Comparison of ENCODE assay signal across 8 cellular contexts in genomic region chr15:23038741-23039150, GRCh38. TPM values are rescaled to one million over a fixed set of nuclear protein-coding genes. Genes with fewer than 3 reads are reported as not detected.
DNase-seq lines count a peak whose midpoint lies in the region; ATAC-seq lines count a peak whose summit lies in the region.

No MANE protein-coding gene starts in this region.

- peaks cover 4% of the 10 kb centered on the region for H3K36me3 Mint-ChIP-seq in T-helper 1 cell treated with Interleukin-12 subunit alpha and Interleukin-12 subunit beta and Interleukin-4 antibody, amounts not matched to agents 30 μg/mL and 1 μg/mL, for 36 hours (ENCODE audit: low read depth)
- peaks cover 16% of the 10 kb centered on the region for H3K36me3 Mint-ChIP-seq in activated CD8-positive, alpha-beta T cell treated with anti-CD3 and anti-CD28 coated beads, Interleukin-2, amount 10 ng/mL, durations not matched to agents 7 days and 5 days (ENCODE audit: low read depth)

- intact Hi-C loops in left ventricle myocardium superior (cut with micrococcal nuclease) = no loop called here

- POLR2A ChIA-PET in activated CD8-positive, alpha-beta T cell treated with anti-CD3 and anti-CD28 coated beads, Interleukin-2, amount 10 ng/mL, durations not matched to agents 7 days and 5 days (lab: Charles Lee) = interaction anchor here (0.6 to 1.7 kb wide), 8 partner anchors 9 to 232 kb away, joined by 3 to 13 read pairs (median 4); partner anchors contain the start of gene NIPA2

- H3K9me3 Mint-ChIP-seq in T-helper 1 cell treated with Interleukin-12 subunit alpha and Interleukin-12 subunit beta and Interleukin-4 antibody, amounts not matched to agents 30 μg/mL and 1 μg/mL, for 36 hours = no peaks in the 10 kb centered on the region
- no peaks in the 10 kb centered on the region for H3K9me3 Mint-ChIP-seq in activated CD8-positive, alpha-beta T cell treated with anti-CD3 and anti-CD28 coated beads, Interleukin-2, amount 10 ng/mL, durations not matched to agents 7 days and 5 days (ENCODE audit: insufficient read depth)

- ATAC-seq in GM21737 (IDR thresholded peaks at IDR 0.05; ENCODE audit: unreplicated experiment) = peak; percentile 20
- peak; percentile 0 for ATAC-seq in activated CD8-positive, alpha-beta T cell treated with anti-CD3 and anti-CD28 coated beads, Interleukin-2, amount 10 ng/mL, durations not matched to agents 7 days and 5 days
- peak; percentile 4 for ATAC-seq in left ventricle myocardium superior

- H3K4me3 ChIP-seq in skeletal muscle cell (ENCODE audit: low read depth, low read length) = peak overlapping the region; percentile 71

- peaks cover 6% of the 10 kb centered on the region for H3K4me1 Mint-ChIP-seq in T-helper 1 cell treated with Interleukin-12 subunit alpha and Interleukin-12 subunit beta and Interleukin-4 antibody, amounts not matched to agents 30 μg/mL and 1 μg/mL, for 36 hours (ENCODE audit: low read depth)
- H3K4me1 Mint-ChIP-seq in activated CD8-positive, alpha-beta T cell treated with anti-CD3 and anti-CD28 coated beads, Interleukin-2, amount 10 ng/mL, durations not matched to agents 7 days and 5 days (ENCODE audit: low read depth) = peaks cover 22% of the 10 kb centered on the region

- CTCF ChIA-PET in activated CD8-positive, alpha-beta T cell treated with anti-CD3 and anti-CD28 coated beads, Interleukin-2, amount 10 ng/mL, durations not matched to agents 7 days and 5 days (lab: Charles Lee) = interaction anchor here (1.1 to 1.4 kb wide), 2 partner anchors 11 to 181 kb away, joined by 3 to 4 read pairs; no protein-coding TSS in a partner anchor

- H3K4me3 Mint-ChIP-seq in T-helper 1 cell treated with Interleukin-12 subunit alpha and Interleukin-12 subunit beta and Interleukin-4 antibody, amounts not matched to agents 30 μg/mL and 1 μg/mL, for 36 hours = peak overlapping the region; percentile 90
- H3K4me3 Mint-ChIP-seq in activated CD8-positive, alpha-beta T cell treated with anti-CD3 and anti-CD28 coated beads, Interleukin-2, amount 10 ng/mL, durations not matched to agents 7 days and 5 days = peak overlapping the region; percentile 88

- peak overlapping the region; percentile 90 for H3K27ac Mint-ChIP-seq in T-helper 1 cell treated with Interleukin-12 subunit alpha and Interleukin-12 subunit beta and Interleukin-4 antibody, amounts not matched to agents 30 μg/mL and 1 μg/mL, for 36 hours
- peak overlapping the region; percentile 98 for H3K27ac Mint-ChIP-seq in activated CD8-positive, alpha-beta T cell treated with anti-CD3 and anti-CD28 coated beads, Interleukin-2, amount 10 ng/mL, durations not matched to agents 7 days and 5 days

- H3K27me3 Mint-ChIP-seq in T-helper 1 cell treated with Interleukin-12 subunit alpha and Interleukin-12 subunit beta and Interleukin-4 antibody, amounts not matched to agents 30 μg/mL and 1 μg/mL, for 36 hours (ENCODE audit: low read depth) = no peaks in the 10 kb centered on the region
- H3K27me3 Mint-ChIP-seq in activated CD8-positive, alpha-beta T cell treated with anti-CD3 and anti-CD28 coated beads, Interleukin-2, amount 10 ng/mL, durations not matched to agents 7 days and 5 days (ENCODE audit: low read depth) = no peaks in the 10 kb centered on the region

- DNase-seq in T-helper 1 cell (no peak), HuH-7 (ENCODE audit: low spot score) (peak; percentile 42), left ventricle myocardium superior (no peak), skeletal muscle cell (ENCODE audit: low read depth) (peak; percentile 4)
- no peak for DNase-seq in activated CD8-positive, alpha-beta T cell treated with anti-CD3 and anti-CD28 coated beads, Interleukin-2, amount 10 ng/mL, durations not matched to agents 7 days and 5 days
- no peak for DNase-seq in stimulated activated CD4-positive, alpha-beta T cell treated with anti-CD3 and anti-CD28 coated beads, Interleukin-4, amount 100 ng/mL, for 1 hour

RNA-seq across cellular contexts. Expression of gene TUBGCP5, which starts 0.6 kb away (rescaled TPM):
- total RNA-seq in activated CD8-positive, alpha-beta T cell treated with anti-CD3 and anti-CD28 coated beads, Interleukin-2, amount 10 ng/mL, durations not matched to agents 7 days and 5 days = 10 to 100 TPM; 25.3 to 27.3 TPM
- total RNA-seq in left ventricle myocardium superior = 11.5 TPM

RNA-seq across cellular contexts. Expression of gene CYFIP1, which starts 58.6 kb away (rescaled TPM):
- 1 to 10 TPM; 8.8 to 9.3 TPM for total RNA-seq in activated CD8-positive, alpha-beta T cell treated with anti-CD3 and anti-CD28 coated beads, Interleukin-2, amount 10 ng/mL, durations not matched to agents 7 days and 5 days
- total RNA-seq in left ventricle myocardium superior = 32.4 TPM

Comparison
In these comparisons a context has a peak if more than half of its experiments do, and no peak if none do; other contexts are left out.
1. DNase-seq: peak in HuH-7 (single experiment) and skeletal muscle cell (single experiment); none in T-helper 1 cell (0 of 5), activated CD8-positive, alpha-beta T cell treated with anti-CD3 and anti-CD28 coated beads, Interleukin-2, amount 10 ng/mL, durations not matched to agents 7 days and 5 days (single experiment), left ventricle myocardium superior (single experiment) and stimulated activated CD4-positive, alpha-beta T cell treated with anti-CD3 and anti-CD28 coated beads, Interleukin-4, amount 100 ng/mL, for 1 hour (single experiment).
2. Peak in every context shown above with its lines, with median percentiles within 50 percentile points of each other: ATAC-seq.